Comparison of ENCODE assay signal across 8 cellular contexts in the genomic region with DNA sequence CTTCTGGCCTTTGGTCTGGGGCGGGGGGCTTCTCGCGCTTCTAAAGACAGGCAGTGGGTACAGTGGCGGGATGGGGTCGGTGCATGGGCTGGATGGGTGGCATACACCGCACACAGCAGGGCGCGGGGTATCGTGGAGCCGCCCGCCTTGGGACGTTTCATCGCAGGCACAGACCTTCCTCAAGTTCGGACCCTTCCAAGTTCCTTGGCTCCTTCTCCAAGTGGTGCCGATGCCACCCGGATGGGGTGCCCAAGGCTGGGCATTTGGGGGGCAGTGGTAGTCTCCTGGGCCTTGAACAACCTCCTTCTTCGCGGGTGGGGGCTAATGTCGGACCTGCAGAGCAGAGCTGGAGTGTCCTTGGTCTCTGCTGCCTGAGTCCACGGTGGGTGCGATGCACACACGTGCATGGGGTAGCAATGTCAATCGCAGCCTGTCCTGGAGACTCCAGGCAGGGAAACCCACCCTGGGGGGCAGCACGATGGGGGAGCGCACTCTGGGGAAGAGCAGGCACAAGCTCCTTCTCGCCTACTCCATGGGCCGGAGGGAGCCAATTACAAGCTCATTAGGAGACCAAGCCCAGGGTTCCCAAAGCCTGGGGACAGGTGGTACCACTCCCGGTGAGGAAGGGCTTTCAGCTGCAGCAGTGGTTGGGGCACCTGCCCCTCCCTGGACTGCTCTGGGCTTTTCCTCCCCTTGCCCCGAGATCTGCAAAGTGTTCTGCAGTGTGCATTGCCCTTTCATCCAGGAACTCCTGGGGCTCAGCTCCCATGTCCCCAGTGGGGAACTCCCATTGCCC. TPM values are rescaled to one million over a fixed set of nuclear protein-coding genes. Genes with fewer than 3 reads are reported as not detected.
A peak's percentile ranks its signal among the peaks of the same experiment; 100 is the strongest.
DNase-seq lines count a peak whose midpoint lies in the region.

No MANE protein-coding gene starts in this region.

- H3K4me1 ChIP-seq in stomach smooth muscle (ENCODE audit: control insufficient read depth, insufficient read depth, low read length), result peaks cover 89% of the 10 kb centered on the region

- no peaks in the 10 kb centered on the region for H3K9me3 ChIP-seq in iPS-18c (ENCODE audit: control insufficient read depth, insufficient read depth, low read length)
- H3K9me3 ChIP-seq in stomach smooth muscle (ENCODE audit: control insufficient read depth in 2 of 2, low read length in 2 of 2), result no peaks in the 10 kb centered on the region

- H3K9ac ChIP-seq in stomach smooth muscle (ENCODE audit: low read length in 2 of 2), result peak overlapping the region; percentile 80 to 82

- H3K9me3 Mint-ChIP-seq in activated naive CD8-positive, alpha-beta T cell (ENCODE audit: low read depth), result no peaks in the 10 kb centered on the region

- H3K27me3 ChIP-seq in stomach smooth muscle (ENCODE audit: control insufficient read depth in 1 of 2, insufficient read depth in 2 of 2, low read length in 2 of 2), result no peaks in the 10 kb centered on the region

- H3K36me3 Mint-ChIP-seq in activated naive CD8-positive, alpha-beta T cell, result no peaks in the 10 kb centered on the region

- H3K27me3 Mint-ChIP-seq in activated naive CD8-positive, alpha-beta T cell, result no peaks in the 10 kb centered on the region

- H3K4me3 Mint-ChIP-seq in activated naive CD8-positive, alpha-beta T cell, result peak overlapping the region; percentile 72

- peaks cover 8% of the 10 kb centered on the region for H3K4me1 Mint-ChIP-seq in activated naive CD8-positive, alpha-beta T cell (ENCODE audit: low read depth)

- H3K27ac ChIP-seq in stomach smooth muscle (ENCODE audit: low read length), result peak overlapping the region; percentile 98

- H3K36me3 ChIP-seq in stomach smooth muscle (ENCODE audit: control insufficient read depth in 2 of 2, insufficient read depth in 2 of 2, low read length in 2 of 2), result peaks cover 0 to 6% of the 10 kb centered on the region in 2 donors

- H3K4me3 ChIP-seq in iPS-18c (ENCODE audit: insufficient read depth, low read depth, low read length) (peak overlapping the region; percentile 38; the same call in 1 of the 2 replicates), stomach smooth muscle (ENCODE audit: low read length in 2 of 2) (peak overlapping the region; percentile 65 to 73)

- H3K27ac Mint-ChIP-seq in activated naive CD8-positive, alpha-beta T cell, result peak overlapping the region; percentile 50

- DNase-seq in NCI-H510A treated with DMSO at 0.1 percent for 48 hours (lab: John Stamatoyannopoulos, UW) (peak; percentile 6), NCI-H510A (lab: John Stamatoyannopoulos, UW) (no peak), H4 (ENCODE audit: low spot score) (no peak), NCI-H2227 (lab: John Stamatoyannopoulos, UW; ENCODE audit: unreplicated experiment) (no peak), NOMO-1 treated with DMSO at 0.1 percent for 48 hours (lab: John Stamatoyannopoulos, UW; ENCODE audit: unreplicated experiment) (no peak)

RNA-seq across cellular contexts. Expression of a gene that starts 0.7 kb away (rescaled TPM):
- 8.6 and 13.9 TPM in 2 replicates for total RNA-seq in H4 (2014; rRNA removed; shearing (Covaris generic))

RNA-seq across cellular contexts. Expression of a gene that starts 40.2 kb away (rescaled TPM):
- total RNA-seq in H4 (2014; rRNA removed; shearing (Covaris generic)), result not detected in 2 replicates
